ENCODE assay signal across 18 cellular contexts in genomic region chr6:36925809-36926208, GRCh38. TPM values are rescaled to one million over a fixed set of nuclear protein-coding genes. Genes with fewer than 3 reads are reported as not detected.
A peak's percentile ranks its signal among the peaks of the same experiment; 100 is the strongest.
DNase-seq lines count a peak whose midpoint lies in the region; ATAC-seq and TF ChIP-seq lines count a peak whose summit lies in the region.
"Had no signal": no experiment of that assay in that cellular context is flagged by ENCODE, and none has a peak within 500 bp of the region (broad histone marks: within the 10 kb centered on the region; RNA-seq: fewer than 3 reads in every experiment).

No MANE protein-coding gene starts in this region.

- in situ Hi-C loops in KBM-7 (cut with MboI; ENCODE audit: low pct_unique_long_range_greater_than_20kb, low sequenced_read_pairs), result no loop called here

- H3K4me1 Mint-ChIP-seq in activated CD8-positive, alpha-beta T cell treated with anti-CD3 and anti-CD28 coated beads, Interleukin-2, amount 10 ng/mL, durations not matched to agents 7 days and 5 days (ENCODE audit: low read depth), result peaks cover 33% of the 10 kb centered on the region

- POLR2A ChIA-PET in activated CD8-positive, alpha-beta T cell treated with anti-CD3 and anti-CD28 coated beads, Interleukin-2, amount 10 ng/mL, durations not matched to agents 7 days and 5 days (lab: Charles Lee), result no interaction called here

- H3K27ac ChIP-seq in left ventricle myocardium inferior (replicated peaks), result peak overlapping the region; percentile 71
- peak overlapping the region; percentile 54 for H3K27ac ChIP-seq in hepatocyte
- H3K27ac ChIP-seq in thyroid gland, result peak overlapping the region in 2 of 3 donors; percentile 18 to 57
- H3K27ac ChIP-seq: RWPE1 had no signal

- H3K4me1 ChIP-seq in left ventricle myocardium inferior, result peaks cover 37% of the 10 kb centered on the region
- peaks cover 49% of the 10 kb centered on the region for H3K4me1 ChIP-seq in hepatocyte (ENCODE audit: insufficient read depth)
- H3K4me1 ChIP-seq in thyroid gland, result peaks cover 10 to 27% of the 10 kb centered on the region in 2 donors

- H3K27me3 ChIP-seq in left ventricle myocardium inferior (ENCODE audit: low read depth) (no peaks in the 10 kb centered on the region), hepatocyte (no peaks in the 10 kb centered on the region), thyroid gland (no peaks in the 10 kb centered on the region)

- H3K4me2 ChIP-seq in hepatocyte, result no peak overlapping the region

- H3K79me2 ChIP-seq in hepatocyte, result no peaks in the 10 kb centered on the region

- CTCF ChIA-PET in activated CD8-positive, alpha-beta T cell treated with anti-CD3 and anti-CD28 coated beads, Interleukin-2, amount 10 ng/mL, durations not matched to agents 7 days and 5 days (lab: Charles Lee), result interaction anchor here (0.6 to 2.9 kb wide), 7 partner anchors 10 to 388 kb away, joined by 3 to 12 read pairs (median 3); partner anchors contain the start of gene C6orf89

- intact Hi-C loops in left ventricle myocardium inferior (cut with micrococcal nuclease), result no loop called here
- intact Hi-C loops in left cardiac atrium (cut with DNase I), result no loop called here
- intact Hi-C loops in thyroid gland (cut with DNase I), result no loop called here

- H3K4me3 Mint-ChIP-seq in activated CD8-positive, alpha-beta T cell treated with anti-CD3 and anti-CD28 coated beads, Interleukin-2, amount 10 ng/mL, durations not matched to agents 7 days and 5 days, result no peak overlapping the region
- H3K4me3 Mint-ChIP-seq: nephron progenitor cell had no signal

- H4K20me1 ChIP-seq in hepatocyte (ENCODE audit: insufficient read depth, poor library complexity, severe bottlenecking), result no peaks in the 10 kb centered on the region

- no peak for DNase-seq in left ventricle myocardium inferior
- no peak for DNase-seq in left cardiac atrium
- DNase-seq in activated CD8-positive, alpha-beta T cell treated with anti-CD3 and anti-CD28 coated beads, Interleukin-2, amount 10 ng/mL, durations not matched to agents 7 days and 5 days, result peak; percentile 33
- DNase-seq in hepatocyte (ENCODE audit: low spot score), result no peak
- no peak for DNase-seq in thyroid gland
- DNase-seq in NCI-H2107 (lab: John Stamatoyannopoulos, UW), result no peak
- DNase-seq in KBM-7, result no peak
- DNase-seq: activated CD4-positive, alpha-beta T cell treated with anti-CD3 and anti-CD28 coated beads for 4 hours; Karpas-422; NCI-H1092 treated with DMSO at 0.1 percent for 48 hours; NCI-H524; nephron progenitor cell; stimulated activated CD4-positive, alpha-beta T cell treated with anti-CD3 and anti-CD28 coated beads, Interleukin-4, amount 100 ng/mL, for 1 hour had no signal

- ATAC-seq in left cardiac atrium (no peak), GM21447 (IDR thresholded peaks at IDR 0.05; ENCODE audit: unreplicated experiment) (no peak)
- ATAC-seq in activated CD8-positive, alpha-beta T cell treated with anti-CD3 and anti-CD28 coated beads, Interleukin-2, amount 10 ng/mL, durations not matched to agents 7 days and 5 days, result peak; percentile 47
- ATAC-seq: SK-N-SH treated with all-trans-retinoic acid at 6 μM for 48 hours had no signal

- H3K36me3 ChIP-seq in left ventricle myocardium inferior (peaks cover 49% of the 10 kb centered on the region), hepatocyte (replicated peaks; ENCODE audit: insufficient read depth, low read depth) (no peaks in the 10 kb centered on the region), thyroid gland (peaks cover 7 to 9% of the 10 kb centered on the region in 2 donors)

- H3K27me3 Mint-ChIP-seq in activated CD8-positive, alpha-beta T cell treated with anti-CD3 and anti-CD28 coated beads, Interleukin-2, amount 10 ng/mL, durations not matched to agents 7 days and 5 days (ENCODE audit: low read depth), result no peaks in the 10 kb centered on the region

- H3K9me3 ChIP-seq in left ventricle myocardium inferior (replicated peaks) (no peaks in the 10 kb centered on the region), hepatocyte (ENCODE audit: low read depth) (no peaks in the 10 kb centered on the region), thyroid gland (no peaks in the 10 kb centered on the region)

- peaks cover 27% of the 10 kb centered on the region for H3K36me3 Mint-ChIP-seq in activated CD8-positive, alpha-beta T cell treated with anti-CD3 and anti-CD28 coated beads, Interleukin-2, amount 10 ng/mL, durations not matched to agents 7 days and 5 days (ENCODE audit: low read depth)

- H3K9me3 Mint-ChIP-seq in activated CD8-positive, alpha-beta T cell treated with anti-CD3 and anti-CD28 coated beads, Interleukin-2, amount 10 ng/mL, durations not matched to agents 7 days and 5 days (ENCODE audit: insufficient read depth), result no peaks in the 10 kb centered on the region
- H3K9me3 Mint-ChIP-seq: nephron progenitor cell had no signal

- 93% methylated on average over 4 of the region's 4 CpGs for WGBS in hepatocyte (ENCODE audit: low lambda C conversion rate, missing lambda C conversion rate)
- 95 to 96% methylated on average over 4 of the region's 4 CpGs for WGBS in thyroid gland, 2 donors

- TF ChIP-seq POLR2A in thyroid gland (IDR thresholded peaks at IDR 0.05), result no peak

- H2AFZ ChIP-seq in hepatocyte, result no peak overlapping the region

- H3K27ac Mint-ChIP-seq in activated CD8-positive, alpha-beta T cell treated with anti-CD3 and anti-CD28 coated beads, Interleukin-2, amount 10 ng/mL, durations not matched to agents 7 days and 5 days, result peak overlapping the region; percentile 73

- no peak for TF ChIP-seq CTCF in left ventricle myocardium inferior (IDR thresholded peaks at IDR 0.05; ENCODE audit: borderline replicate concordance)
- TF ChIP-seq CTCF in hepatocyte (IDR thresholded peaks at IDR 0.05; ENCODE audit: poor library complexity), result no peak
- TF ChIP-seq CTCF in thyroid gland (IDR thresholded peaks at IDR 0.05), result no peak

- H3K9me2 ChIP-seq in hepatocyte (replicated peaks; ENCODE audit: insufficient read depth), result no peaks in the 10 kb centered on the region

- H3K4me3 ChIP-seq in left ventricle myocardium inferior (no peak overlapping the region), hepatocyte (no peak overlapping the region), thyroid gland (replicated peaks in 1 of 3) (no peak overlapping the region)

RNA-seq across cellular contexts. Expression of gene PI16, which starts 28.7 kb away (rescaled TPM):
- 25.9 TPM for total RNA-seq in left ventricle myocardium inferior
- 10 to 100 TPM; 28.2 to 47.0 TPM for total RNA-seq in left cardiac atrium
- under 1 TPM in 1 of 2 experiments, not detected in 1; 0.63 TPM for total RNA-seq in activated CD8-positive, alpha-beta T cell treated with anti-CD3 and anti-CD28 coated beads, Interleukin-2, amount 10 ng/mL, durations not matched to agents 7 days and 5 days
- total RNA-seq in hepatocyte, result not detected in 2 replicates
- polyA plus RNA-seq in hepatocyte, result 0.28 TPM in 1 of 2 replicates, not detected in the other
- total RNA-seq in thyroid gland, result 10 to 100 TPM in 2 of 4 donors, 1 to 10 TPM in 2; 5.1 to 22.9 (median 9.1) TPM
- total RNA-seq: epithelial cell of proximal tubule, kidney epithelial cell had no signal

RNA-seq across cellular contexts. Expression of gene C6orf89, which starts 40.1 kb away (rescaled TPM):
- total RNA-seq in left ventricle myocardium inferior (76.4 TPM), left cardiac atrium (10 to 100 TPM; 62.9 to 74.1 TPM), hepatocyte (39.6 and 44.8 TPM in 2 replicates), thyroid gland (10 to 100 TPM; 58.2 to 89.6 (median 68.9) TPM)
- total RNA-seq in activated CD8-positive, alpha-beta T cell treated with anti-CD3 and anti-CD28 coated beads, Interleukin-2, amount 10 ng/mL, durations not matched to agents 7 days and 5 days, result 10 to 100 TPM; 40.0 to 41.1 TPM
- polyA plus RNA-seq in hepatocyte, result 39.2 and 45.2 TPM in 2 replicates

RNA-seq across cellular contexts. Expression of gene PPIL1, which starts 51.2 kb away (rescaled TPM):
- total RNA-seq in left ventricle myocardium inferior (69.1 TPM), left cardiac atrium (10 to 100 TPM; 52.4 to 56.3 TPM), hepatocyte (52.3 and 53.0 TPM in 2 replicates), thyroid gland (10 to 100 TPM; 35.3 to 69.4 (median 44.3) TPM)
- total RNA-seq in activated CD8-positive, alpha-beta T cell treated with anti-CD3 and anti-CD28 coated beads, Interleukin-2, amount 10 ng/mL, durations not matched to agents 7 days and 5 days, result 10 to 100 TPM; 32.6 to 33.5 TPM
- polyA plus RNA-seq in hepatocyte, result 42.6 and 51.7 TPM in 2 replicates
